In genomic region chr19:31350693-31351211, GRCh38 we compare ENCODE assay signal across 8 cellular contexts. TPM values are rescaled to one million over a fixed set of nuclear protein-coding genes. Genes with fewer than 3 reads are reported as not detected.
A peak's percentile ranks its signal among the peaks of the same experiment; 100 is the strongest.
DNase-seq lines count a peak whose midpoint lies in the region; ATAC-seq and TF ChIP-seq lines count a peak whose summit lies in the region.

No MANE protein-coding gene starts in this region.

- H3K27ac Mint-ChIP-seq in HFFc6: peak overlapping the region; percentile 87
- H3K27ac Mint-ChIP-seq in naive thymus-derived CD4-positive, alpha-beta T cell: peak overlapping the region in 2 of 9 donors; percentile 2 to 77

- H3K4me3 ChIP-seq in AG10803 (ENCODE audit: low read length) (peak overlapping the region; percentile 83), foreskin fibroblast (ENCODE audit: low read depth in 1 of 2, low read length in 2 of 2) (peak overlapping the region; percentile 75 to 83)
- H3K4me3 ChIP-seq in naive thymus-derived CD4-positive, alpha-beta T cell (ENCODE audit: low read length): peak overlapping the region; percentile 54

- H3K4me1 ChIP-seq in naive thymus-derived CD4-positive, alpha-beta T cell (ENCODE audit: control insufficient read depth in 2 of 2, insufficient read depth in 2 of 2, low read length in 2 of 2): peaks cover 19 to 27% of the 10 kb centered on the region in 2 donors

- H3K27me3 ChIP-seq in naive thymus-derived CD4-positive, alpha-beta T cell (ENCODE audit: control insufficient read depth in 2 of 2, insufficient read depth in 2 of 2, low read length in 2 of 2): peaks cover 24 to 44% of the 10 kb centered on the region in 2 donors

- no peaks in the 10 kb centered on the region for H3K36me3 ChIP-seq in naive thymus-derived CD4-positive, alpha-beta T cell (ENCODE audit: control insufficient read depth in 2 of 3, insufficient read depth in 3 of 3, low read length in 3 of 3)

- H3K9me3 Mint-ChIP-seq in HFFc6: no peaks in the 10 kb centered on the region
- H3K9me3 Mint-ChIP-seq in naive thymus-derived CD4-positive, alpha-beta T cell: peaks cover 0 to 3% (median 0%) of the 10 kb centered on the region in 11 donors

- CTCF ChIA-PET in naive thymus-derived CD4-positive, alpha-beta T cell (lab: Charles Lee): no interaction called here

- peak; percentile 39 for ATAC-seq in naive thymus-derived CD4-positive, alpha-beta T cell
- no peak for ATAC-seq in HG02759 (IDR thresholded peaks at IDR 0.05; ENCODE audit: unreplicated experiment)
- no peak for ATAC-seq in GM21447 (IDR thresholded peaks at IDR 0.05; ENCODE audit: unreplicated experiment)
- ATAC-seq in GM21528 (IDR thresholded peaks at IDR 0.05; ENCODE audit: low FRiP score, unreplicated experiment): no peak

- TF ChIP-seq CTCF in AG10803 (conservative IDR thresholded peaks at IDR 0.05; ENCODE audit: low read length) (no peak), HFFc6 (IDR thresholded peaks at IDR 0.05) (no peak), foreskin fibroblast (IDR thresholded peaks at IDR 0.05; ENCODE audit: low read depth, low read length) (no peak)

- H3K27ac ChIP-seq in naive thymus-derived CD4-positive, alpha-beta T cell (ENCODE audit: low read depth, low read length): no peak overlapping the region

- peaks cover 40% of the 10 kb centered on the region for H3K4me1 Mint-ChIP-seq in HFFc6 (ENCODE audit: low read depth)
- H3K4me1 Mint-ChIP-seq in naive thymus-derived CD4-positive, alpha-beta T cell: peaks cover 35 to 50% (median 43%) of the 10 kb centered on the region in 7 donors

- POLR2A ChIA-PET in naive thymus-derived CD4-positive, alpha-beta T cell (lab: Charles Lee): no interaction called here

- H3K4me3 Mint-ChIP-seq in HFFc6: peak overlapping the region; percentile 92
- peak overlapping the region; percentile 77 to 94 (median 90) for H3K4me3 Mint-ChIP-seq in naive thymus-derived CD4-positive, alpha-beta T cell

- no peaks in the 10 kb centered on the region; the same call in 1 of the 2 replicates for H3K36me3 Mint-ChIP-seq in HFFc6 (ENCODE audit: low read depth)
- peaks cover 0 to 2% (median 0%) of the 10 kb centered on the region in 5 donors for H3K36me3 Mint-ChIP-seq in naive thymus-derived CD4-positive, alpha-beta T cell

- DNase-seq in AG10803 (ENCODE audit: low read depth): peak; percentile 57
- DNase-seq in HFFc6: peak; percentile 36
- DNase-seq in activated T-cell treated with anti-CD3 and anti-CD28 coated beads, Interleukin-2, amount 50 U/mL, for 48 hours: peak; percentile 43 to 61
- DNase-seq in foreskin fibroblast: peak; percentile 64 to 86
- peak in 2 of 9 donors; percentile 21 to 62 for DNase-seq in naive thymus-derived CD4-positive, alpha-beta T cell

- H3K9me3 ChIP-seq in naive thymus-derived CD4-positive, alpha-beta T cell (ENCODE audit: control insufficient read depth in 2 of 3, low read length in 3 of 3): no peaks in the 10 kb centered on the region

- intact Hi-C loops in naive thymus-derived CD4-positive, alpha-beta T cell (cut with micrococcal nuclease): loop anchor here (1.0 to 10.0 kb wide), 5 partner anchors 10 to 1823 kb away; partner anchors contain the start of genes PDCD5 (in 2 of the 2) and VSTM2B (in 1 of the 2)

- no peaks in the 10 kb centered on the region; the same call in 1 of the 2 replicates for H3K27me3 Mint-ChIP-seq in HFFc6 (ENCODE audit: insufficient read depth)
- H3K27me3 Mint-ChIP-seq in naive thymus-derived CD4-positive, alpha-beta T cell: peaks cover 64 to 74% (median 67%) of the 10 kb centered on the region in 5 donors

RNA-seq across cellular contexts. Expression of gene TSHZ3, which starts 1.5 kb away (rescaled TPM):
- total RNA-seq in HFFc6 (2021; fragmentation: NEBNext Ultra II Directional; extraction: Animal tissue kit (Norgen Biotek cat#: 25700)): 10 to 100 TPM in 5 of 6 experiments, 1 to 10 TPM in 1; 9.1 to 14.0 (median 13.1) TPM
- 1 to 10 TPM in 2 of 5 experiments, under 1 TPM in 3; 0.08 to 6.0 (median 0.19) TPM for total RNA-seq in naive thymus-derived CD4-positive, alpha-beta T cell
- under 1 TPM in 1 of 2 donors, not detected in 1; 0.21 TPM for polyA plus RNA-seq in naive thymus-derived CD4-positive, alpha-beta T cell
